19 cellular contexts compared by ENCODE assay signal in genomic region chr6:75305573-75305972, GRCh38. TPM values are rescaled to one million over a fixed set of nuclear protein-coding genes. Genes with fewer than 3 reads are reported as not detected.
DNase-seq lines count a peak whose midpoint lies in the region; ATAC-seq and TF ChIP-seq lines count a peak whose summit lies in the region.
"Had no signal": no experiment of that assay in that cellular context is flagged by ENCODE, and none has a peak within 500 bp of the region (broad histone marks: within the 10 kb centered on the region; RNA-seq: fewer than 3 reads in every experiment).

No MANE protein-coding gene starts in this region.

- H4K8ac ChIP-seq in H9 (replicated peaks; ENCODE audit: insufficient read length, low read depth, low read length) = no peak overlapping the region

- no peak overlapping the region for H3K18ac ChIP-seq in H9 (ENCODE audit: insufficient read length, low read depth, low read length)

- no peaks in the 10 kb centered on the region for H3K9me3 Mint-ChIP-seq in H9
- no peaks in the 10 kb centered on the region for H3K9me3 Mint-ChIP-seq in WTC11
- H3K9me3 Mint-ChIP-seq in endodermal cell = no peaks in the 10 kb centered on the region
- H3K9me3 Mint-ChIP-seq in nephron = no peaks in the 10 kb centered on the region
- H3K9me3 Mint-ChIP-seq: CD14-positive monocyte had no signal

- no peak overlapping the region for H2BK5ac ChIP-seq in H9 (ENCODE audit: insufficient read length, low read length)

- WGBS in H9 (ENCODE audit: extremely low coverage, insufficient read length, low lambda C conversion rate) = no CpG with 5 or more reads among the region's 5 CpGs
- 83 to 86% methylated on average over 1 to 5 of the region's 5 CpGs for WGBS in endodermal cell (ENCODE audit: insufficient coverage in 1 of 2, insufficient read length in 1 of 2), 2 experiments
- 55 to 73% methylated on average over 4 to 5 of the region's 5 CpGs for WGBS in tibial nerve, 2 donors

- POLR2A ChIA-PET in WTC11 (lab: Charles Lee) = no interaction called here

- H3K36me3 Mint-ChIP-seq in H9 (ENCODE audit: insufficient read depth in 1 of 3, low read depth in 3 of 3) (no peaks in the 10 kb centered on the region), WTC11 (no peaks in the 10 kb centered on the region), endodermal cell (ENCODE audit: low read depth) (no peaks in the 10 kb centered on the region), nephron (ENCODE audit: low read depth) (no peaks in the 10 kb centered on the region)
- H3K36me3 Mint-ChIP-seq: CD14-positive monocyte had no signal

- H3K79me1 ChIP-seq in H9 (ENCODE audit: insufficient read depth, low read depth, low read length, poor library complexity, severe bottlenecking) = no peaks in the 10 kb centered on the region

- DNase-seq in H9 = no peak
- DNase-seq in WTC11 (ENCODE audit: low spot score) = no peak
- DNase-seq in endodermal cell = no peak
- DNase-seq in NCI-H2029 (lab: John Stamatoyannopoulos, UW) = no peak
- no peak for DNase-seq in tibial nerve (ENCODE audit: low spot score in 2 of 2)
- no peak for DNase-seq in stimulated activated CD4-positive, alpha-beta T cell treated with anti-CD3 and anti-CD28 coated beads, Interleukin-12 subunit alpha, Interleukin-12 subunit beta, amount 100 ng/mL, for 4 hours
- DNase-seq: DMS153, DND-41, H7, NCI-H2029 treated with DMSO at 0.1 percent for 48 hours, NCI-H2227 treated with DMSO at 0.1 percent for 48 hours, NCI-H526 treated with DMSO at 0.1 percent for 48 hours, SK-N-SH, SW 1271 had no signal

- H2AFZ ChIP-seq in H9 (ENCODE audit: low read length) = no peak overlapping the region

- H3K27ac ChIP-seq in H9 (ENCODE audit: insufficient read length, low read depth, low read length) = no peak overlapping the region
- H3K27ac ChIP-seq in endodermal cell (ENCODE audit: low read depth, low read length) = no peak overlapping the region
- H3K27ac ChIP-seq in tibial nerve = no peak overlapping the region
- H3K27ac ChIP-seq: A549, RWPE1 had no signal

- H3K9ac ChIP-seq in H9 (ENCODE audit: extremely low read depth, insufficient read length, low read length) (no peak overlapping the region), endodermal cell (ENCODE audit: extremely low read depth, low read length, poor library complexity, severe bottlenecking) (no peak overlapping the region)
- H3K9ac ChIP-seq: SK-N-SH had no signal

- H3K36me3 ChIP-seq in endodermal cell (ENCODE audit: control insufficient read depth, insufficient read depth, low read length) (no peaks in the 10 kb centered on the region), tibial nerve (no peaks in the 10 kb centered on the region)

- no peak overlapping the region for H2BK12ac ChIP-seq in H9 (ENCODE audit: insufficient read length, low read depth, low read length)

- peaks cover 2% of the 10 kb centered on the region in 2 experiments for H3K4me1 Mint-ChIP-seq in H9
- H3K4me1 Mint-ChIP-seq in WTC11 = peaks cover 1% of the 10 kb centered on the region
- H3K4me1 Mint-ChIP-seq in endodermal cell = no peaks in the 10 kb centered on the region
- H3K4me1 Mint-ChIP-seq in nephron = peaks cover 17% of the 10 kb centered on the region

- CTCF ChIA-PET in WTC11 (lab: Charles Lee) = interaction anchor here (0.6 to 1.4 kb wide), 8 partner anchors 8 to 223 kb away, joined by 4 to 8 read pairs (median 5); no protein-coding TSS in a partner anchor

- H3K14ac ChIP-seq in H9 (ENCODE audit: insufficient read depth, low read length) = no peak overlapping the region

- no peaks in the 10 kb centered on the region for H3K4me1 ChIP-seq in H9 (ENCODE audit: insufficient read depth, low read length)
- no peaks in the 10 kb centered on the region for H3K4me1 ChIP-seq in endodermal cell (ENCODE audit: control insufficient read depth, insufficient read depth, low read length)
- peaks cover 0 to 2% (median 0%) of the 10 kb centered on the region in 4 donors for H3K4me1 ChIP-seq in tibial nerve
- H3K4me1 ChIP-seq: A549 had no signal

- H3K23ac ChIP-seq in H9 (ENCODE audit: insufficient read length, low read depth, low read length) = no peak overlapping the region

- H3K79me2 ChIP-seq in H9 (ENCODE audit: insufficient read depth, low read length) = no peaks in the 10 kb centered on the region

- H3K9me3 ChIP-seq in H9 (ENCODE audit: control insufficient read depth, low read depth, low read length) = no peaks in the 10 kb centered on the region
- no peaks in the 10 kb centered on the region for H3K9me3 ChIP-seq in endodermal cell (ENCODE audit: control insufficient read depth, low read length)
- H3K9me3 ChIP-seq in tibial nerve = peaks cover 0 to 2% (median 0%) of the 10 kb centered on the region in 4 donors
- H3K9me3 ChIP-seq: A549, SK-N-SH had no signal

- no peak overlapping the region for H2BK120ac ChIP-seq in H9 (ENCODE audit: low read depth, low read length, poor library complexity, severe bottlenecking)

- TF ChIP-seq EP300 in tibial nerve (IDR thresholded peaks at IDR 0.05) = no peak

- H3K27me3 Mint-ChIP-seq in H9 (ENCODE audit: low read depth) (no peaks in the 10 kb centered on the region), WTC11 (ENCODE audit: low read depth) (no peaks in the 10 kb centered on the region), endodermal cell (ENCODE audit: insufficient read depth) (no peaks in the 10 kb centered on the region), nephron (ENCODE audit: low read depth) (no peaks in the 10 kb centered on the region)

- H3T11ph ChIP-seq in H9 (ENCODE audit: low read length) = no peak overlapping the region

- H2BK20ac ChIP-seq in H9 (ENCODE audit: low read depth, low read length, poor library complexity, severe bottlenecking) = no peak overlapping the region

- no peaks in the 10 kb centered on the region for H4K20me1 ChIP-seq in H9 (ENCODE audit: control insufficient read depth, insufficient read depth, insufficient read length)

- H3K4ac ChIP-seq in H9 (ENCODE audit: low read depth, low read length) = no peak overlapping the region

- ATAC-seq in WTC11 = peak; percentile 18; the same call in 1 of the 2 replicates
- ATAC-seq: A549, K562 had no signal

- H3K27ac Mint-ChIP-seq in H9 = no peak overlapping the region
- no peak overlapping the region for H3K27ac Mint-ChIP-seq in WTC11
- no peak overlapping the region for H3K27ac Mint-ChIP-seq in endodermal cell
- peak overlapping the region; percentile 42 to 87 (median 79) for H3K27ac Mint-ChIP-seq in nephron
- H3K27ac Mint-ChIP-seq: CD14-positive monocyte had no signal

- TF ChIP-seq POLR2A in tibial nerve (IDR thresholded peaks at IDR 0.05) = no peak

- H3K4me2 ChIP-seq in H9 (ENCODE audit: insufficient read depth, insufficient read length, low read length) = no peak overlapping the region
- H3K4me2 ChIP-seq: A549, SK-N-SH had no signal

- H4K5ac ChIP-seq in H9 (ENCODE audit: insufficient read length, low read depth, low read length) = no peak overlapping the region

- H3K4me3 ChIP-seq in endodermal cell (ENCODE audit: low read length) = no peak overlapping the region
- H3K4me3 ChIP-seq in tibial nerve = no peak overlapping the region
- H3K4me3 ChIP-seq: A549, K562 had no signal

- 0 out of 3 replicates have a peak, but pooled peaks have one; percentile 13 for TF ChIP-seq CTCF in H9 (conservative IDR thresholded peaks at IDR 0.05)
- no peak for TF ChIP-seq CTCF in WTC11 (IDR thresholded peaks at IDR 0.05)
- peak; percentile 29 for TF ChIP-seq CTCF in endodermal cell (conservative IDR thresholded peaks at IDR 0.05)
- TF ChIP-seq CTCF in nephron (IDR thresholded peaks at IDR 0.05; ENCODE audit: unreplicated experiment in 3 of 3) = no peak
- no peak for TF ChIP-seq CTCF in tibial nerve (IDR thresholded peaks at IDR 0.05)

- no peak overlapping the region for H2AK5ac ChIP-seq in H9 (ENCODE audit: insufficient read length, low read length)

- H4K91ac ChIP-seq in H9 (ENCODE audit: insufficient read length, low read depth, low read length) = no peak overlapping the region

- H3K23me2 ChIP-seq in H9 (ENCODE audit: insufficient read length, low read depth, low read length, poor library complexity, severe bottlenecking) = no peaks in the 10 kb centered on the region

- H2BK15ac ChIP-seq in H9 (ENCODE audit: low read depth, low read length) = no peak overlapping the region

- H3K27me3 ChIP-seq in H9 (ENCODE audit: insufficient read depth, low read length) = no peaks in the 10 kb centered on the region
- H3K27me3 ChIP-seq in endodermal cell (ENCODE audit: control insufficient read depth, insufficient read depth, low read length, poor library complexity, severe bottlenecking) = no peaks in the 10 kb centered on the region
- H3K27me3 ChIP-seq in tibial nerve = no peaks in the 10 kb centered on the region

- H3K4me3 Mint-ChIP-seq in H9 (no peak overlapping the region), WTC11 (no peak overlapping the region), endodermal cell (no peak overlapping the region), nephron (peak overlapping the region in 1 of 3 experiments; percentile 21)
- H3K4me3 Mint-ChIP-seq: CD14-positive monocyte had no signal

- H3K56ac ChIP-seq in H9 (ENCODE audit: insufficient read length, low read depth, low read length) = no peak overlapping the region

TF ChIP-seq in WTC11, 78 proteins besides CTCF, POLR2A, EP300 and RAD21 (continues in another document):
- TF ChIP-seq FOXP4 (CRISPR knock-in tag; IDR thresholded peaks at IDR 0.05) (no peak), HMGA2 (CRISPR knock-in tag; IDR thresholded peaks at IDR 0.05) (no peak), NFYB (CRISPR knock-in tag; conservative IDR thresholded peaks at IDR 0.05; ENCODE audit: low read depth) (no peak), ZNF423 (CRISPR knock-in tag; IDR thresholded peaks at IDR 0.05) (no peak), RORB (CRISPR knock-in tag; IDR thresholded peaks at IDR 0.05) (no peak), OVOL2 (CRISPR knock-in tag; IDR thresholded peaks at IDR 0.05; ENCODE audit: borderline replicate concordance) (no peak)

RNA-seq across cellular contexts. Expression of gene TMEM30A, which starts 21.0 kb away (rescaled TPM):
- total RNA-seq in H9 (2021) = 63.0 and 65.2 TPM in 2 replicates
- total RNA-seq in WTC11 (2021) = 68.2 to 81.2 TPM (median 72.6 TPM) in 3 replicates
- 10 to 100 TPM; 47.7 to 59.4 TPM for total RNA-seq in endodermal cell
- 70.9 TPM for polyA plus RNA-seq in endodermal cell (2013, experiment 1 of 2)
- 74.4 TPM for polyA plus RNA-seq in endodermal cell (2013, experiment 2 of 2)
- total RNA-seq in tibial nerve = 100 to 1,000 TPM in 1 of 4 donors, 10 to 100 TPM in 3; 62.4 to 101 (median 76.9) TPM

Comparison
In these comparisons a context has a peak if more than half of its experiments do, and no peak if none do; other contexts are left out.
1. H3K27ac Mint-ChIP-seq: peak in nephron (3 of 3); none in H9 (0 of 3), WTC11 (single experiment) and endodermal cell (single experiment).
2. CTCF ChIP-seq: peak in H9 (single experiment) and endodermal cell (single experiment); none in WTC11 (single experiment), nephron (0 of 3) and tibial nerve (0 of 5).